ENCODE assay signal across 10 cellular contexts in the genomic region with DNA sequence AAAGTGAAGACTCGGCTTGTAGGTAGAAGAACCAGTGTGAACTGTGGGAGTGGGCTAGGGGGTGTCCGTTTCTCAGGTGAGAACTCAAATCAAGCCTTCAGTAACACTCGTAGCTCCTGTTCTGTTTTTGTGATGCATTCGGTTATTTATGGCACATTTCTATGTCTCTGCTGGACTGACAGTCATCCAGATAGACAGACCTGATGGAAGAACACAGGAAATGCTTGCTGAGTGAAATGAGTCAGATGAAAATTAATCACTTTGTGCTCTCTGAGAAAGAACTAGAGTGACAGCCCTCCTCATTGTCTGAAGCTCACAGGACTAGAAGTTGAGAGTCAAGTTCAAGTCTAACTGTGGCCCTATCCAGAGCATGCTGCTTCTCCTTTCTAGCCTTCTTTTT.
DNase-seq lines count a peak whose midpoint lies in the region; ATAC-seq and TF ChIP-seq lines count a peak whose summit lies in the region.
"Had no signal": no experiment of that assay in that cellular context is flagged by ENCODE, and none has a peak within 500 bp of the region (broad histone marks: within the 10 kb centered on the region; RNA-seq: fewer than 3 reads in every experiment).

No MANE protein-coding gene starts in this region.

- no peak for TF ChIP-seq EP300 in suprapubic skin (IDR thresholded peaks at IDR 0.05)

- DNase-seq in EL (peak; percentile 23), amniotic epithelial cell (ENCODE audit: low read depth) (peak; percentile 5), suprapubic skin (ENCODE audit: low spot score in 2 of 2) (no peak), NCI-H1048 (lab: John Stamatoyannopoulos, UW) (no peak), lower lobe of right lung (no peak)
- DNase-seq in stimulated activated CD4-positive, alpha-beta T cell treated with anti-CD3 and anti-CD28 coated beads, Interleukin-12 subunit alpha, Interleukin-12 subunit beta, amount 100 ng/mL, for 4 hours: no peak
- DNase-seq: activated naive CD8-positive, alpha-beta T cell treated with anti-CD3 and anti-CD28 coated beads, Interleukin-2, amount 10 ng/mL, durations not matched to agents 7 days and 5 days had no signal

- H3K27me3 ChIP-seq in suprapubic skin (peaks cover 2% of the 10 kb centered on the region), lower lobe of right lung (ENCODE audit: low read depth) (no peaks in the 10 kb centered on the region)

- H3K9me3 ChIP-seq in suprapubic skin: no peaks in the 10 kb centered on the region
- no peaks in the 10 kb centered on the region for H3K9me3 ChIP-seq in lower lobe of right lung

- intact Hi-C loops in lower lobe of right lung (cut with DNase I): no loop called here

- no peak for TF ChIP-seq CTCF in suprapubic skin (IDR thresholded peaks at IDR 0.05)
- TF ChIP-seq CTCF in lower lobe of right lung (IDR thresholded peaks at IDR 0.05): no peak

- H3K36me3 ChIP-seq in suprapubic skin (no peaks in the 10 kb centered on the region), lower lobe of right lung (no peaks in the 10 kb centered on the region)

- H3K4me3 ChIP-seq in suprapubic skin (no peak overlapping the region), lower lobe of right lung (no peak overlapping the region)
- H3K4me3 ChIP-seq: lung had no signal

- no peak for TF ChIP-seq POLR2A in suprapubic skin (IDR thresholded peaks at IDR 0.05)

- WGBS in suprapubic skin: 58% methylated on average over 4 of the region's 4 CpGs

- H3K27ac ChIP-seq in suprapubic skin: no peak overlapping the region
- no peak overlapping the region for H3K27ac ChIP-seq in lower lobe of right lung

- ATAC-seq in GM19372 (IDR thresholded peaks at IDR 0.05; ENCODE audit: low read depth, unreplicated experiment) (peak; percentile 84), HG03095 (IDR thresholded peaks at IDR 0.05; ENCODE audit: unreplicated experiment) (peak; percentile 95), lower lobe of right lung (no peak)

- H3K4me1 ChIP-seq in suprapubic skin: no peaks in the 10 kb centered on the region
- H3K4me1 ChIP-seq in lower lobe of right lung: no peaks in the 10 kb centered on the region

Comparison
In these comparisons a context has a peak if more than half of its experiments do, and no peak if none do; other contexts are left out.
1. DNase-seq: peak in EL (single experiment) and amniotic epithelial cell (single experiment); none in suprapubic skin (0 of 2), NCI-H1048 (single experiment), lower lobe of right lung (single experiment) and stimulated activated CD4-positive, alpha-beta T cell treated with anti-CD3 and anti-CD28 coated beads, Interleukin-12 subunit alpha, Interleukin-12 subunit beta, amount 100 ng/mL, for 4 hours (single experiment).
2. ATAC-seq: peak in GM19372 (single experiment) and HG03095 (single experiment); none in lower lobe of right lung (0 of 2).